8 cellular contexts compared by ENCODE assay signal in genomic region chr1:14924455-14925325, GRCh38.
DNase-seq lines count a peak whose midpoint lies in the region; ATAC-seq, FAIRE-seq and TF ChIP-seq lines count a peak whose summit lies in the region.

No MANE protein-coding gene starts in this region.

- H3K9me3 Mint-ChIP-seq in CD14-positive monocyte (peaks cover 0 to 11% (median 3%) of the 10 kb centered on the region in 7 donors), naive B cell (no peaks in the 10 kb centered on the region)
- H3K9me3 Mint-ChIP-seq in activated CD8-positive, alpha-beta T cell treated with anti-CD3 and anti-CD28 coated beads, Interleukin-2, amount 10 ng/mL, durations not matched to agents 7 days and 5 days (ENCODE audit: insufficient read depth) = no peaks in the 10 kb centered on the region

- intact Hi-C loops in CD14-positive monocyte (cut with micrococcal nuclease) = no loop called here

- H3K27me3 Mint-ChIP-seq in CD14-positive monocyte (ENCODE audit: low read depth in 3 of 3) (peaks cover 45 to 72% (median 53%) of the 10 kb centered on the region in 3 donors), naive B cell (peaks cover 46 to 86% (median 64%) of the 10 kb centered on the region in 3 donors)
- peaks cover 40% of the 10 kb centered on the region for H3K27me3 Mint-ChIP-seq in activated CD8-positive, alpha-beta T cell treated with anti-CD3 and anti-CD28 coated beads, Interleukin-2, amount 10 ng/mL, durations not matched to agents 7 days and 5 days (ENCODE audit: low read depth)

- no peak for FAIRE-seq in HTR-8/SVneo (lab: Jason Lieb, UNC)

- POLR2A ChIA-PET in activated CD8-positive, alpha-beta T cell treated with anti-CD3 and anti-CD28 coated beads, Interleukin-2, amount 10 ng/mL, durations not matched to agents 7 days and 5 days (lab: Charles Lee) = no interaction called here

- H3K4me1 Mint-ChIP-seq in CD14-positive monocyte = peaks cover 9% of the 10 kb centered on the region
- peaks cover 10% of the 10 kb centered on the region for H3K4me1 Mint-ChIP-seq in activated CD8-positive, alpha-beta T cell treated with anti-CD3 and anti-CD28 coated beads, Interleukin-2, amount 10 ng/mL, durations not matched to agents 7 days and 5 days (ENCODE audit: low read depth)
- H3K4me1 Mint-ChIP-seq in naive B cell = peaks cover 8 to 15% (median 14%) of the 10 kb centered on the region in 3 donors

- DNase-seq in CD14-positive monocyte (ENCODE audit: low spot score) (no peak), HCEC 1CT (peak; percentile 61), fibroblast of peridontal ligament (ENCODE audit: extremely low read depth) (peak; percentile 60), naive B cell (no peak), HTR-8/SVneo (ENCODE audit: insufficient read length, low spot score) (no peak)
- peak; percentile 28 for DNase-seq in activated CD8-positive, alpha-beta T cell treated with anti-CD3 and anti-CD28 coated beads, Interleukin-2, amount 10 ng/mL, durations not matched to agents 7 days and 5 days

- H3K36me3 Mint-ChIP-seq in CD14-positive monocyte (peaks cover 0 to 3% of the 10 kb centered on the region in 2 donors), naive B cell (peaks cover 0 to 11% of the 10 kb centered on the region in 2 donors)
- no peaks in the 10 kb centered on the region for H3K36me3 Mint-ChIP-seq in activated CD8-positive, alpha-beta T cell treated with anti-CD3 and anti-CD28 coated beads, Interleukin-2, amount 10 ng/mL, durations not matched to agents 7 days and 5 days (ENCODE audit: low read depth)

- peak; percentile 52 for ATAC-seq in activated CD8-positive, alpha-beta T cell treated with anti-CD3 and anti-CD28 coated beads, Interleukin-2, amount 10 ng/mL, durations not matched to agents 7 days and 5 days
- no peak for ATAC-seq in naive B cell (ENCODE audit: low read depth in 2 of 2)
- ATAC-seq in GM18520 (IDR thresholded peaks at IDR 0.05; ENCODE audit: unreplicated experiment) = no peak
- no peak for ATAC-seq in HG03432 (IDR thresholded peaks at IDR 0.05; ENCODE audit: unreplicated experiment)

- peak overlapping the region; percentile 31 to 72 for H3K4me3 Mint-ChIP-seq in CD14-positive monocyte
- H3K4me3 Mint-ChIP-seq in activated CD8-positive, alpha-beta T cell treated with anti-CD3 and anti-CD28 coated beads, Interleukin-2, amount 10 ng/mL, durations not matched to agents 7 days and 5 days = peak overlapping the region; percentile 2
- H3K4me3 Mint-ChIP-seq in naive B cell = peak overlapping the region; percentile 5 to 77 (median 65)

- CTCF ChIA-PET in activated CD8-positive, alpha-beta T cell treated with anti-CD3 and anti-CD28 coated beads, Interleukin-2, amount 10 ng/mL, durations not matched to agents 7 days and 5 days (lab: Charles Lee) = no interaction called here

- TF ChIP-seq CTCF in CD14-positive monocyte (IDR thresholded peaks at IDR 0.05) = no peak

- H3K27ac Mint-ChIP-seq in CD14-positive monocyte (peak overlapping the region in 2 of 7 donors; percentile 32 to 50), naive B cell (peak overlapping the region in 1 of 6 donors; percentile 86)
- H3K27ac Mint-ChIP-seq in activated CD8-positive, alpha-beta T cell treated with anti-CD3 and anti-CD28 coated beads, Interleukin-2, amount 10 ng/mL, durations not matched to agents 7 days and 5 days = no peak overlapping the region

Comparison
In these comparisons a context has a peak if more than half of its experiments do, and no peak if none do; other contexts are left out.
1. DNase-seq: peak in HCEC 1CT (single experiment), activated CD8-positive, alpha-beta T cell treated with anti-CD3 and anti-CD28 coated beads, Interleukin-2, amount 10 ng/mL, durations not matched to agents 7 days and 5 days (single experiment) and fibroblast of peridontal ligament (single experiment); none in CD14-positive monocyte (single experiment), naive B cell (single experiment) and HTR-8/SVneo (single experiment).
2. H3K4me3 Mint-ChIP-seq: peak in every context shown above with its lines; median percentile 65 in naive B cell; 52 in CD14-positive monocyte; 2 in activated CD8-positive, alpha-beta T cell treated with anti-CD3 and anti-CD28 coated beads, Interleukin-2, amount 10 ng/mL, durations not matched to agents 7 days and 5 days.